In genomic region chr2:237686659-237687136, GRCh38 we compare ENCODE assay signal across 8 cellular contexts. TPM values are rescaled to one million over a fixed set of nuclear protein-coding genes. Genes with fewer than 3 reads are reported as not detected.
DNase-seq lines count a peak whose midpoint lies in the region; ATAC-seq and TF ChIP-seq lines count a peak whose summit lies in the region.

No MANE protein-coding gene starts in this region.

- no peaks in the 10 kb centered on the region for H3K27me3 ChIP-seq in RWPE2 (ENCODE audit: insufficient read depth, poor library complexity, severe bottlenecking)
- no peaks in the 10 kb centered on the region for H3K27me3 ChIP-seq in fibroblast of lung (ENCODE audit: control insufficient read depth, insufficient read depth, low read length)
- no peaks in the 10 kb centered on the region for H3K27me3 ChIP-seq in stomach

- no peak overlapping the region for H3K4me3 Mint-ChIP-seq in activated CD4-positive, alpha-beta T cell treated with anti-CD3 and anti-CD28 coated beads, Interleukin-2, amount 10 ng/mL, durations not matched to agents 24 days and 14 days

- H3K4me1 Mint-ChIP-seq in activated CD4-positive, alpha-beta T cell treated with anti-CD3 and anti-CD28 coated beads, Interleukin-2, amount 10 ng/mL, durations not matched to agents 24 days and 14 days, result peaks cover 43% of the 10 kb centered on the region

- H3K79me2 ChIP-seq in fibroblast of lung (ENCODE audit: control insufficient read depth, insufficient read depth, low read length), result no peaks in the 10 kb centered on the region

- H3K27ac ChIP-seq in RWPE2 (ENCODE audit: poor library complexity, severe bottlenecking) (no peak overlapping the region), fibroblast of lung (ENCODE audit: insufficient read depth, low read length) (peak overlapping the region; percentile 73), stomach (peak overlapping the region in 4 of 5 donors; percentile 59 to 98 (median 96))

- H3K36me3 Mint-ChIP-seq in activated CD4-positive, alpha-beta T cell treated with anti-CD3 and anti-CD28 coated beads, Interleukin-2, amount 10 ng/mL, durations not matched to agents 24 days and 14 days (ENCODE audit: low read depth), result no peaks in the 10 kb centered on the region

- no peak overlapping the region for H3K4me2 ChIP-seq in fibroblast of lung (ENCODE audit: extremely low read depth, insufficient read depth, low read length)

- ATAC-seq in RWPE2 (ENCODE audit: low read depth) (no peak), GM18498 (IDR thresholded peaks at IDR 0.05; ENCODE audit: unreplicated experiment) (no peak), HG03097 (IDR thresholded peaks at IDR 0.05; ENCODE audit: low FRiP score, unreplicated experiment) (no peak)

- peak; percentile 5 for TF ChIP-seq CTCF in RWPE2 (IDR thresholded peaks at IDR 0.05; ENCODE audit: poor library complexity, severe bottlenecking)
- peak in 1 of 2 donors; percentile 38 for TF ChIP-seq CTCF in fibroblast of lung (conservative IDR thresholded peaks at IDR 0.05 in 1 of 2, IDR thresholded peaks at IDR 0.05 in 1 of 2; ENCODE audit: low read depth in 1 of 2, low read length in 2 of 2)
- TF ChIP-seq CTCF in stomach (IDR thresholded peaks at IDR 0.05), result no peak

- H3K27ac Mint-ChIP-seq in activated CD4-positive, alpha-beta T cell treated with anti-CD3 and anti-CD28 coated beads, Interleukin-2, amount 10 ng/mL, durations not matched to agents 24 days and 14 days, result peak overlapping the region; percentile 95

- H3K4me3 ChIP-seq in RWPE2 (ENCODE audit: severe bottlenecking) (no peak overlapping the region), fibroblast of lung (replicated peaks in 1 of 4; ENCODE audit: control extremely low read depth in 1 of 4, insufficient read depth in 1 of 4, low read depth in 3 of 4, low read length in 4 of 4) (no peak overlapping the region), stomach (no peak overlapping the region)

- no peak overlapping the region for H3K9ac ChIP-seq in fibroblast of lung (ENCODE audit: insufficient read depth, low read length)

- H3K4me1 ChIP-seq in RWPE2 (ENCODE audit: insufficient read depth, poor library complexity, severe bottlenecking) (peaks cover 22% of the 10 kb centered on the region), fibroblast of lung (ENCODE audit: control insufficient read depth, extremely low read depth, insufficient read depth, low read length) (peaks cover 21% of the 10 kb centered on the region), stomach (peaks cover 28 to 70% (median 49%) of the 10 kb centered on the region in 4 donors)

- H3K36me3 ChIP-seq in RWPE2 (ENCODE audit: low read depth) (no peaks in the 10 kb centered on the region), fibroblast of lung (ENCODE audit: control insufficient read depth, insufficient read depth, low read length) (no peaks in the 10 kb centered on the region), stomach (no peaks in the 10 kb centered on the region)

- no peaks in the 10 kb centered on the region for H3K27me3 Mint-ChIP-seq in activated CD4-positive, alpha-beta T cell treated with anti-CD3 and anti-CD28 coated beads, Interleukin-2, amount 10 ng/mL, durations not matched to agents 24 days and 14 days

- WGBS in stomach, 5 donors, result 61 to 93% (median 88%) methylated on average over 8 to 11 of the region's 11 CpGs

- H3K9me3 Mint-ChIP-seq in activated CD4-positive, alpha-beta T cell treated with anti-CD3 and anti-CD28 coated beads, Interleukin-2, amount 10 ng/mL, durations not matched to agents 24 days and 14 days, result no peaks in the 10 kb centered on the region

- no peaks in the 10 kb centered on the region for H4K20me1 ChIP-seq in fibroblast of lung (ENCODE audit: control insufficient read depth, extremely low read depth, insufficient read depth, low read length)

- no peak for DNase-seq in activated CD4-positive, alpha-beta T cell treated with anti-CD3 and anti-CD28 coated beads, Interleukin-2, amount 10 ng/mL, durations not matched to agents 24 days and 14 days
- no peak for DNase-seq in activated CD4-positive, alpha-beta T cell treated with anti-CD3 and anti-CD28 coated beads for 1 hour
- DNase-seq in RWPE2 (ENCODE audit: low spot score) (no peak), fibroblast of lung (ENCODE audit: low read depth in 2 of 2) (peak in 1 of 2 donors; percentile 53), stomach (no peak)
- DNase-seq in effector CD4-positive, alpha-beta T cell, result no peak

- no peak for TF ChIP-seq POLR2A in stomach (IDR thresholded peaks at IDR 0.05)

- no peak overlapping the region for H2AFZ ChIP-seq in fibroblast of lung (ENCODE audit: low read length)

- TF ChIP-seq EP300 in stomach (IDR thresholded peaks at IDR 0.05), result no peak

- no peaks in the 10 kb centered on the region for H3K9me3 ChIP-seq in RWPE2 (ENCODE audit: severe bottlenecking)
- no peaks in the 10 kb centered on the region for H3K9me3 ChIP-seq in fibroblast of lung (ENCODE audit: control insufficient read depth, insufficient read depth, low read depth, low read length)
- no peaks in the 10 kb centered on the region for H3K9me3 ChIP-seq in stomach

- intact Hi-C loops in activated CD4-positive, alpha-beta T cell treated with anti-CD3 and anti-CD28 coated beads, Interleukin-2, amount 10 ng/mL, durations not matched to agents 24 days and 14 days (cut with micrococcal nuclease), result loop anchor here (1.0 to 5.0 kb wide), 3 partner anchors 13 to 534 kb away; no protein-coding TSS in a partner anchor
- intact Hi-C loops in stomach (cut with DNase I; ENCODE audit: low total_unique reads), result no loop called here

RNA-seq across cellular contexts. Expression of gene LRRFIP1, which starts 59.3 kb away (rescaled TPM):
- 210 and 216 TPM in 2 replicates for total RNA-seq in activated CD4-positive, alpha-beta T cell treated with anti-CD3 and anti-CD28 coated beads, Interleukin-2, amount 10 ng/mL, durations not matched to agents 24 days and 14 days
- total RNA-seq in fibroblast of lung, result 37.0 and 58.1 TPM in 2 replicates
- polyA plus RNA-seq in fibroblast of lung, result 85.9 and 113 TPM in 2 replicates
- polyA plus RNA-seq in fibroblast of lung (2012), result 74.2 and 102 TPM in 2 replicates
- 9.6 and 10.0 TPM in 2 replicates for polyA minus RNA-seq in fibroblast of lung (ENCODE audit: low replicate concordance)
- 100 to 1,000 TPM; 126 to 201 (median 152) TPM for total RNA-seq in stomach
- polyA plus RNA-seq in stomach, result 10 to 100 TPM; 31.6 to 43.7 (median 40.6) TPM
